8 cellular contexts compared by ENCODE assay signal in the genomic region with DNA sequence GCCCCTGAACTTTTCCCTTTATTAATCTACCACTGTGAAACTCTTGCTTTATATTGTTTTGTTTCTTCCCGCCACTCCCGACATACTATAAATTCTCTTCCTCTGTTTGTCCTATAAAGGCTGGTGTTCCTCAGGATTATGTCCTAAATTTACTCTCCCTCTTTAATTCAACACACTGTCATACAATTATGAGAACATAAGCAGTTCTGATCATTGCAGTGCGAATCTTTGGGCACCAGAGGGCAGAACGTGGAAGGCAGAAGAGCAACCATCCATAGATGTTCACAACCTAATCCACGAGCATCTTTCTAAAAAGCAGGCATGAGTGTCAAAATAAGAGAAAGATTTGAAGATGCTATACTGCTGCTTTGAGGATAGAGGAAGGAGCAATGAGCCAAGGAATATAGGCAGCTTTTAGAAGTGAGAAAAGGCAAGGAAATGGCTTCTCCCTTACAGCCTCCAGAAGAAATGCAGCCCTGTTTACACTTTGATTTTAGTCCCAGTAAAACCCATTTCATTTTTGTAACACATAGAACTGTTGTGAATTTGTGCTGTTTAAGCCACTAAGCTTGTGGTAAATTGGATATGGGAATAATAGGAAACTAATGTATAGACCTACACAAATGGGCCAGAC.
A peak's percentile ranks its signal among the peaks of the same experiment; 100 is the strongest.
DNase-seq lines count a peak whose midpoint lies in the region; ATAC-seq, FAIRE-seq and TF ChIP-seq lines count a peak whose summit lies in the region.

No MANE protein-coding gene starts in this region.

- no peak for TF ChIP-seq POLR2A in GM12878 (IDR thresholded peaks at IDR 0.05; ENCODE audit: low read depth, low read length)
- TF ChIP-seq POLR2A in uterus (IDR thresholded peaks at IDR 0.05) = no peak

- H3K27ac ChIP-seq in GM12878 (ENCODE audit: control insufficient read depth, insufficient read depth) (no peak overlapping the region), uterus (no peak overlapping the region)

- H3K4me2 ChIP-seq in GM12878 (ENCODE audit: control insufficient read depth, insufficient read depth) = no peak overlapping the region

- RAD21 ChIA-PET in GM12878 (lab: Charles Lee; ENCODE audit: unreplicated experiment) = no interaction called here

- no TSS peak for BruUV-seq in GM12878 (replicated peaks; lab: Mats Ljungman, UMichigan)

- no peak overlapping the region for H3K9ac ChIP-seq in GM12878 (ENCODE audit: control insufficient read depth, insufficient read depth, low read length)

- no peak overlapping the region for H3K4me3 ChIP-seq in GM12878
- no peak overlapping the region for H3K4me3 ChIP-seq in uterus

- TF ChIP-seq RAD21 in GM12878 (IDR thresholded peaks at IDR 0.05; ENCODE audit: insufficient read depth, low read depth, low read length) = peak; percentile 77

- CTCF ChIA-PET in GM12878 (lab: Yijun Ruan, JAX) = interaction anchor here (0.7 to 2.4 kb wide), 23 partner anchors 8 to 646 kb away, joined by 3 to 16 read pairs (median 3); no protein-coding TSS in a partner anchor

- intact Hi-C loops in GM12878 (cut with micrococcal nuclease; ENCODE audit: unreplicated experiment) (loop anchor here (1.0 to 5.0 kb wide), 2 partner anchors 551 to 1940 kb away; no protein-coding TSS in a partner anchor), uterus (cut with DNase I; ENCODE audit: low total_unique reads) (no loop called here)

- POLR2A ChIA-PET in GM12878 (lab: Charles Lee) = no interaction called here

- H3K36me3 ChIP-seq in GM12878 (ENCODE audit: control insufficient read depth in 2 of 2, insufficient read depth in 2 of 2, low read length in 1 of 2) (no peaks in the 10 kb centered on the region), uterus (peaks cover 0 to 3% of the 10 kb centered on the region in 2 donors)

- TF ChIP-seq CTCF in GM12878 (IDR thresholded peaks at IDR 0.05 in 2 of 3, conservative IDR thresholded peaks at IDR 0.05 in 1 of 3; ENCODE audit: control insufficient read depth in 2 of 3, extremely low read depth in 1 of 3, insufficient read depth in 1 of 3, low read depth in 3 of 3, low read length in 3 of 3) = peak; percentile 67 to 76 (median 75)
- peak in 3 of 4 experiments; percentile 34 to 49 (median 35) for TF ChIP-seq CTCF in uterus (IDR thresholded peaks at IDR 0.05)

- SMC1A ChIA-PET in GM12878 (lab: Charles Lee; ENCODE audit: uncharacterized antibody, unreplicated experiment) = interaction anchor here (0.8 to 2.0 kb wide), 4 partner anchors 11 to 550 kb away, joined by 3 to 8 read pairs (median 5); no protein-coding TSS in a partner anchor

- in situ Hi-C loops in GM12878 (cut with MboI) = loop anchor here (5.0 kb wide), 1 partner anchor 550 kb away; no protein-coding TSS in a partner anchor

- H4K20me1 ChIP-seq in GM12878 (ENCODE audit: control insufficient read depth, insufficient read depth) = no peaks in the 10 kb centered on the region

- peak; percentile 34 for DNase-seq in Ammon's horn (ENCODE audit: low spot score)
- DNase-seq in GM03348 (ENCODE audit: low spot score) = peak; percentile 15
- DNase-seq in HCEC 1CT = peak; percentile 28
- DNase-seq in NCI-H146 (lab: John Stamatoyannopoulos, UW) = peak; percentile 24
- peak; percentile 4 for DNase-seq in GM12878 (ENCODE audit: low read depth, low spot score)
- no peak for DNase-seq in left lobe of liver (ENCODE audit: low spot score)
- DNase-seq in uterus = peak in 1 of 2 donors; percentile 15
- DNase-seq in SKM-1 treated with dmso at 0.1 percent for 144 hours (lab: John Stamatoyannopoulos, UW; ENCODE audit: unreplicated experiment) = no peak

- no peaks in the 10 kb centered on the region for H3K4me1 ChIP-seq in GM12878 (ENCODE audit: control insufficient read depth, insufficient read depth, low read length)
- H3K4me1 ChIP-seq in uterus = no peaks in the 10 kb centered on the region

- TF ChIP-seq EP300 in GM12878 (IDR thresholded peaks at IDR 0.05; ENCODE audit: borderline replicate concordance in 1 of 2, control insufficient read depth in 1 of 2, low read depth in 2 of 2, low read length in 2 of 2) = no peak

- H3K9me3 ChIP-seq in GM12878 (replicated peaks; ENCODE audit: control insufficient read depth, insufficient read depth, low read length) (no peaks in the 10 kb centered on the region), uterus (no peaks in the 10 kb centered on the region)

- no peaks in the 10 kb centered on the region for H3K27me3 ChIP-seq in GM12878 (replicated peaks in 1 of 2; ENCODE audit: control insufficient read depth in 2 of 2, insufficient read depth in 2 of 2, low read length in 1 of 2)
- no peaks in the 10 kb centered on the region for H3K27me3 ChIP-seq in uterus

- H3K79me2 ChIP-seq in GM12878 (ENCODE audit: control insufficient read depth, insufficient read depth, low read length) = no peaks in the 10 kb centered on the region

- FAIRE-seq in GM12878 (lab: Jason Lieb, UNC) = peak; percentile 59

- no peak overlapping the region for H2AFZ ChIP-seq in GM12878 (ENCODE audit: control insufficient read depth, low read depth, low read length)

- peak; percentile 91 for ATAC-seq in GM12878
- ATAC-seq in left lobe of liver = peak; percentile 91

- WGBS in GM12878 (ENCODE audit: insufficient coverage, insufficient replicate concordance, low lambda C conversion rate, missing lambda C conversion rate) = 31% methylated on average over 5 of the region's 5 CpGs

TF ChIP-seq in GM12878, 131 proteins besides CTCF, POLR2A, EP300 and RAD21:
- TF ChIP-seq SMC3 (IDR thresholded peaks at IDR 0.05; ENCODE audit: borderline replicate concordance, low read length) = peak; percentile 77; the same call in 1 of the 2 replicates
- TF ChIP-seq NFYA (IDR thresholded peaks at IDR 0.05; ENCODE audit: borderline replicate concordance, low read depth, low read length) = no peak

Comparison
In these comparisons a context has a peak if more than half of its experiments do, and no peak if none do; other contexts are left out.
1. DNase-seq: peak in Ammon's horn (single experiment), GM03348 (single experiment), HCEC 1CT (single experiment), NCI-H146 (single experiment) and GM12878 (single experiment); none in left lobe of liver (single experiment) and SKM-1 treated with dmso at 0.1 percent for 144 hours (single experiment).